Comparison of ENCODE assay signal across 10 cellular contexts in the genomic region with DNA sequence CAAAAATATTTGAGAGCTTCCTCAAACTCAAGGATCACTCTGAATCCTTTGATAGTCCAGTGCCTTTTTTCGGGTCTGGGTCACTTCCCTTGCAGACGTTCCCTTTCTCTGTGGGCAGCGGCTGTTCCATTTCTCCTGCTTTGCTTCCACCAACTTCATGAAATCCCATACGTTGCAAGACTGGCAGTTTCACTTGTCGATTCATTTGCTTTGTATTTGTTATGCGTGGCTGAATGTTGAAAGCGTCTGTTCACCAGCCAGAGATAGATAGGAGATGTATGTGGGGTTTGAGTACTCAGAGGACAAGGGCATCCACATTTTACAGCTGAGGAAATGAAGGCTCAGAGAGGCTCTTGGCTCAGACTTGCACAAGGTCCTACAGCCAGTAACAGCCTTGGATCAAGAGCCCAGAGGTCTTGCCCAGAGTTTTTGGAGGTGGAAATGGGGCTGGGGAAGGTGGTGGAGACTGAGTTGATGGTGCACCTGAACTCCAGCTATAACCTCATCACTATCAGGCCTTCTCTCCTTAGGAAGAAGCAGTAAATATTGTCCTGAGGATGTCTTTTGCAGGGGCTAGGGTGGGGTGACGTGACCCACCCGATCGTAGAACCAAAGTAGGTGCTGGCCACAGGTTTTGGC. TPM values are rescaled to one million over a fixed set of nuclear protein-coding genes. Genes with fewer than 3 reads are reported as not detected.
A peak's percentile ranks its signal among the peaks of the same experiment; 100 is the strongest.
DNase-seq lines count a peak whose midpoint lies in the region; ATAC-seq and TF ChIP-seq lines count a peak whose summit lies in the region.
"Had no signal": no experiment of that assay in that cellular context is flagged by ENCODE, and none has a peak within 500 bp of the region (broad histone marks: within the 10 kb centered on the region; RNA-seq: fewer than 3 reads in every experiment).

No MANE protein-coding gene starts in this region.

- no peaks in the 10 kb centered on the region for H3K9me3 Mint-ChIP-seq in MCF 10A (ENCODE audit: unreplicated experiment)
- no peaks in the 10 kb centered on the region for H3K9me3 Mint-ChIP-seq in type B pancreatic cell

- DNase-seq in MCF 10A (ENCODE audit: unreplicated experiment) (no peak), mammary epithelial cell (no peak), RWPE2 (ENCODE audit: low spot score) (peak; percentile 3), hepatocyte (ENCODE audit: low spot score) (no peak), type B pancreatic cell (ENCODE audit: extremely low spot score, unreplicated experiment) (peak; percentile 27), HK-2 (ENCODE audit: unreplicated experiment) (no peak), GM19240 (ENCODE audit: insufficient read length, low spot score) (no peak)
- DNase-seq: BE2C had no signal

- H3K9me3 ChIP-seq in mammary epithelial cell (replicated peaks; ENCODE audit: insufficient read depth, low read length), result no peaks in the 10 kb centered on the region
- no peaks in the 10 kb centered on the region for H3K9me3 ChIP-seq in RWPE2 (ENCODE audit: severe bottlenecking)
- H3K9me3 ChIP-seq in hepatocyte (ENCODE audit: low read depth), result no peaks in the 10 kb centered on the region
- H3K9me3 ChIP-seq: BE2C had no signal

- H2AFZ ChIP-seq in mammary epithelial cell (ENCODE audit: low read depth, low read length), result no peak overlapping the region
- H2AFZ ChIP-seq in hepatocyte, result peak overlapping the region; percentile 94

- intact Hi-C loops in MCF 10A (cut with micrococcal nuclease) (no loop called here), mammary epithelial cell (cut with micrococcal nuclease) (loop anchor here (2.0 kb wide), 1 partner anchor 51 kb away; the partner anchor contains the start of gene DOK4)

- H4K20me1 ChIP-seq in mammary epithelial cell (ENCODE audit: insufficient read depth, low read length) (no peaks in the 10 kb centered on the region), hepatocyte (ENCODE audit: insufficient read depth, poor library complexity, severe bottlenecking) (no peaks in the 10 kb centered on the region)

- H3K27me3 ChIP-seq in mammary epithelial cell (ENCODE audit: insufficient read depth, low read length) (no peaks in the 10 kb centered on the region), RWPE2 (ENCODE audit: insufficient read depth, poor library complexity, severe bottlenecking) (no peaks in the 10 kb centered on the region), hepatocyte (no peaks in the 10 kb centered on the region)
- H3K27me3 ChIP-seq: BE2C had no signal

- no TSS peak for BruUV-seq in MCF 10A (replicated peaks; lab: Mats Ljungman, UMichigan)
- no TSS peak for BruUV-seq in mammary epithelial cell (replicated peaks; lab: Mats Ljungman, UMichigan)

- peaks cover 20% of the 10 kb centered on the region for H3K4me1 ChIP-seq in mammary epithelial cell (ENCODE audit: insufficient read depth, low read length)
- H3K4me1 ChIP-seq in RWPE2 (ENCODE audit: insufficient read depth, poor library complexity, severe bottlenecking), result peaks cover 4% of the 10 kb centered on the region
- H3K4me1 ChIP-seq in hepatocyte (ENCODE audit: insufficient read depth), result peaks cover 32% of the 10 kb centered on the region

- H3K9me2 ChIP-seq in hepatocyte (replicated peaks; ENCODE audit: insufficient read depth), result no peaks in the 10 kb centered on the region

- no peaks in the 10 kb centered on the region for H3K36me3 Mint-ChIP-seq in MCF 10A (ENCODE audit: insufficient read depth, unreplicated experiment)
- no peaks in the 10 kb centered on the region for H3K36me3 Mint-ChIP-seq in type B pancreatic cell

- H3K27ac ChIP-seq in mammary epithelial cell (ENCODE audit: insufficient read depth, low read depth, low read length) (no peak overlapping the region), RWPE2 (ENCODE audit: poor library complexity, severe bottlenecking) (no peak overlapping the region), hepatocyte (peak overlapping the region; percentile 73)

- POLR2A ChIA-PET in MCF 10A (lab: Yijun Ruan, JAX), result no interaction called here

- H3K79me2 ChIP-seq in mammary epithelial cell (ENCODE audit: insufficient read depth, low read length), result no peaks in the 10 kb centered on the region
- peaks cover 25% of the 10 kb centered on the region for H3K79me2 ChIP-seq in hepatocyte

- H3K36me3 ChIP-seq in mammary epithelial cell (ENCODE audit: insufficient read depth, low read length), result no peaks in the 10 kb centered on the region
- H3K36me3 ChIP-seq in RWPE2 (ENCODE audit: low read depth), result no peaks in the 10 kb centered on the region
- H3K36me3 ChIP-seq in hepatocyte (replicated peaks; ENCODE audit: insufficient read depth, low read depth), result no peaks in the 10 kb centered on the region
- H3K36me3 ChIP-seq: BE2C had no signal

- H3K27ac Mint-ChIP-seq in MCF 10A (ENCODE audit: low read depth, unreplicated experiment), result no peak overlapping the region
- H3K27ac Mint-ChIP-seq in type B pancreatic cell, result peak overlapping the region; percentile 18

- H3K4me3 ChIP-seq in mammary epithelial cell (replicated peaks in 1 of 3; ENCODE audit: insufficient read depth in 1 of 3, low read depth in 2 of 3, low read length in 3 of 3), result no peak overlapping the region
- no peak overlapping the region for H3K4me3 ChIP-seq in RWPE2 (ENCODE audit: severe bottlenecking)
- no peak overlapping the region for H3K4me3 ChIP-seq in hepatocyte

- CTCF ChIA-PET in MCF 10A (lab: Yijun Ruan, JAX) (interaction anchor here (0.6 to 1.2 kb wide), 3 partner anchors 19 to 791 kb away, joined by 3 to 4 read pairs (median 4); no protein-coding TSS in a partner anchor), mammary epithelial cell (lab: Charles Lee; ENCODE audit: low non-redundant PET) (no interaction called here)

- H3K4me1 Mint-ChIP-seq in MCF 10A (ENCODE audit: insufficient read depth, unreplicated experiment) (peaks cover 17% of the 10 kb centered on the region), type B pancreatic cell (ENCODE audit: unreplicated experiment) (peaks cover 29% of the 10 kb centered on the region)

- no peak for TF ChIP-seq CTCF in MCF 10A (IDR thresholded peaks at IDR 0.05; ENCODE audit: unreplicated experiment)
- no peak for TF ChIP-seq CTCF in mammary epithelial cell (conservative IDR thresholded peaks at IDR 0.05 in 1 of 2, IDR thresholded peaks at IDR 0.05 in 1 of 2; ENCODE audit: extremely low read depth in 1 of 2, insufficient read depth in 1 of 2, low read depth in 1 of 2, low read length in 2 of 2)
- no peak for TF ChIP-seq CTCF in RWPE2 (IDR thresholded peaks at IDR 0.05; ENCODE audit: poor library complexity, severe bottlenecking)
- no peak for TF ChIP-seq CTCF in hepatocyte (IDR thresholded peaks at IDR 0.05; ENCODE audit: poor library complexity)
- no peak for TF ChIP-seq CTCF in type B pancreatic cell (conservative IDR thresholded peaks at IDR 0.05)

- peak overlapping the region; percentile 78 for H3K4me3 Mint-ChIP-seq in MCF 10A (ENCODE audit: unreplicated experiment)
- peak overlapping the region; percentile 78 for H3K4me3 Mint-ChIP-seq in type B pancreatic cell

- H3K27me3 Mint-ChIP-seq in MCF 10A (ENCODE audit: insufficient read depth, unreplicated experiment) (peaks cover 19% of the 10 kb centered on the region), type B pancreatic cell (peaks cover 7% of the 10 kb centered on the region)

- H3K4me2 ChIP-seq in mammary epithelial cell (ENCODE audit: insufficient read depth, low read depth, low read length) (no peak overlapping the region), hepatocyte (peak overlapping the region; percentile 95)

- no peak overlapping the region for H3K9ac ChIP-seq in mammary epithelial cell (ENCODE audit: insufficient read depth, low read length)

- in situ Hi-C loops in mammary epithelial cell (cut with MboI; ENCODE audit: low sequenced_read_pairs in 2 of 2), result no loop called here

- dilution Hi-C loops in mammary epithelial cell (cut with HindIII; ENCODE audit: low sequenced_read_pairs), result no loop called here

- WGBS in mammary epithelial cell (ENCODE audit: low coverage, missing lambda C conversion rate), result 91% methylated on average over 10 of the region's 10 CpGs
- 67% methylated on average over 10 of the region's 10 CpGs for WGBS in hepatocyte (ENCODE audit: low lambda C conversion rate, missing lambda C conversion rate)

- ATAC-seq in RWPE2 (ENCODE audit: low read depth) (no peak), HG03175 (IDR thresholded peaks at IDR 0.05; ENCODE audit: unreplicated experiment) (no peak)
- ATAC-seq: right cardiac atrium had no signal

RNA-seq across cellular contexts. Expression of gene CCDC102A, which starts 1.3 kb away (rescaled TPM):
- total RNA-seq in MCF 10A (2022), result 3.8 and 4.1 TPM in 2 replicates
- 1 to 10 TPM; 4.4 to 6.8 TPM for total RNA-seq in mammary epithelial cell
- 4.2 TPM for polyA plus RNA-seq in mammary epithelial cell
- polyA minus RNA-seq in mammary epithelial cell, result 15.3 TPM
- total RNA-seq in hepatocyte, result 10.5 and 11.4 TPM in 2 replicates
- 13.1 and 17.2 TPM in 2 replicates for polyA plus RNA-seq in hepatocyte
- total RNA-seq in type B pancreatic cell (ENCODE audit: low replicate concordance), result 6.9 and 14.4 TPM in 2 replicates

RNA-seq across cellular contexts. Expression of gene ADGRG5, which starts 4.7 kb away (rescaled TPM):
- not detected in 2 replicates for total RNA-seq in MCF 10A (2022)
- total RNA-seq in mammary epithelial cell, result not detected
- not detected for polyA plus RNA-seq in mammary epithelial cell
- not detected for polyA minus RNA-seq in mammary epithelial cell
- total RNA-seq in hepatocyte, result 1.1 and 2.2 TPM in 2 replicates
- 1.9 and 2.9 TPM in 2 replicates for polyA plus RNA-seq in hepatocyte
- total RNA-seq in type B pancreatic cell (ENCODE audit: low replicate concordance), result 0.82 and 1.7 TPM in 2 replicates

RNA-seq across cellular contexts. Expression of gene DOK4, which starts 51.4 kb away (rescaled TPM):
- total RNA-seq in MCF 10A (2022), result 6.4 and 7.5 TPM in 2 replicates
- 10 to 100 TPM; 14.8 to 20.0 TPM for total RNA-seq in mammary epithelial cell
- polyA plus RNA-seq in mammary epithelial cell, result 13.9 TPM
- polyA minus RNA-seq in mammary epithelial cell, result 34.1 TPM
- total RNA-seq in hepatocyte, result 112 and 122 TPM in 2 replicates
- 96.3 and 106 TPM in 2 replicates for polyA plus RNA-seq in hepatocyte
- total RNA-seq in type B pancreatic cell (ENCODE audit: low replicate concordance), result 33.3 and 72.0 TPM in 2 replicates

Comparison
In these comparisons a context has a peak if more than half of its experiments do, and no peak if none do; other contexts are left out.
1. DNase-seq: peak in RWPE2 (single experiment) and type B pancreatic cell (single experiment); none in MCF 10A (single experiment), mammary epithelial cell (single experiment), hepatocyte (single experiment), HK-2 (single experiment) and GM19240 (single experiment).